1 cellular context compared by ENCODE assay signal in genomic region chr6:46053034-46053933, GRCh38.
TF ChIP-seq lines count a peak whose summit lies in the region.

No MANE protein-coding gene starts in this region.

TF ChIP-seq in GM23338, 12 proteins besides CTCF, POLR2A, EP300 and RAD21 (continued from another document):
- TF ChIP-seq, protein P1, sequence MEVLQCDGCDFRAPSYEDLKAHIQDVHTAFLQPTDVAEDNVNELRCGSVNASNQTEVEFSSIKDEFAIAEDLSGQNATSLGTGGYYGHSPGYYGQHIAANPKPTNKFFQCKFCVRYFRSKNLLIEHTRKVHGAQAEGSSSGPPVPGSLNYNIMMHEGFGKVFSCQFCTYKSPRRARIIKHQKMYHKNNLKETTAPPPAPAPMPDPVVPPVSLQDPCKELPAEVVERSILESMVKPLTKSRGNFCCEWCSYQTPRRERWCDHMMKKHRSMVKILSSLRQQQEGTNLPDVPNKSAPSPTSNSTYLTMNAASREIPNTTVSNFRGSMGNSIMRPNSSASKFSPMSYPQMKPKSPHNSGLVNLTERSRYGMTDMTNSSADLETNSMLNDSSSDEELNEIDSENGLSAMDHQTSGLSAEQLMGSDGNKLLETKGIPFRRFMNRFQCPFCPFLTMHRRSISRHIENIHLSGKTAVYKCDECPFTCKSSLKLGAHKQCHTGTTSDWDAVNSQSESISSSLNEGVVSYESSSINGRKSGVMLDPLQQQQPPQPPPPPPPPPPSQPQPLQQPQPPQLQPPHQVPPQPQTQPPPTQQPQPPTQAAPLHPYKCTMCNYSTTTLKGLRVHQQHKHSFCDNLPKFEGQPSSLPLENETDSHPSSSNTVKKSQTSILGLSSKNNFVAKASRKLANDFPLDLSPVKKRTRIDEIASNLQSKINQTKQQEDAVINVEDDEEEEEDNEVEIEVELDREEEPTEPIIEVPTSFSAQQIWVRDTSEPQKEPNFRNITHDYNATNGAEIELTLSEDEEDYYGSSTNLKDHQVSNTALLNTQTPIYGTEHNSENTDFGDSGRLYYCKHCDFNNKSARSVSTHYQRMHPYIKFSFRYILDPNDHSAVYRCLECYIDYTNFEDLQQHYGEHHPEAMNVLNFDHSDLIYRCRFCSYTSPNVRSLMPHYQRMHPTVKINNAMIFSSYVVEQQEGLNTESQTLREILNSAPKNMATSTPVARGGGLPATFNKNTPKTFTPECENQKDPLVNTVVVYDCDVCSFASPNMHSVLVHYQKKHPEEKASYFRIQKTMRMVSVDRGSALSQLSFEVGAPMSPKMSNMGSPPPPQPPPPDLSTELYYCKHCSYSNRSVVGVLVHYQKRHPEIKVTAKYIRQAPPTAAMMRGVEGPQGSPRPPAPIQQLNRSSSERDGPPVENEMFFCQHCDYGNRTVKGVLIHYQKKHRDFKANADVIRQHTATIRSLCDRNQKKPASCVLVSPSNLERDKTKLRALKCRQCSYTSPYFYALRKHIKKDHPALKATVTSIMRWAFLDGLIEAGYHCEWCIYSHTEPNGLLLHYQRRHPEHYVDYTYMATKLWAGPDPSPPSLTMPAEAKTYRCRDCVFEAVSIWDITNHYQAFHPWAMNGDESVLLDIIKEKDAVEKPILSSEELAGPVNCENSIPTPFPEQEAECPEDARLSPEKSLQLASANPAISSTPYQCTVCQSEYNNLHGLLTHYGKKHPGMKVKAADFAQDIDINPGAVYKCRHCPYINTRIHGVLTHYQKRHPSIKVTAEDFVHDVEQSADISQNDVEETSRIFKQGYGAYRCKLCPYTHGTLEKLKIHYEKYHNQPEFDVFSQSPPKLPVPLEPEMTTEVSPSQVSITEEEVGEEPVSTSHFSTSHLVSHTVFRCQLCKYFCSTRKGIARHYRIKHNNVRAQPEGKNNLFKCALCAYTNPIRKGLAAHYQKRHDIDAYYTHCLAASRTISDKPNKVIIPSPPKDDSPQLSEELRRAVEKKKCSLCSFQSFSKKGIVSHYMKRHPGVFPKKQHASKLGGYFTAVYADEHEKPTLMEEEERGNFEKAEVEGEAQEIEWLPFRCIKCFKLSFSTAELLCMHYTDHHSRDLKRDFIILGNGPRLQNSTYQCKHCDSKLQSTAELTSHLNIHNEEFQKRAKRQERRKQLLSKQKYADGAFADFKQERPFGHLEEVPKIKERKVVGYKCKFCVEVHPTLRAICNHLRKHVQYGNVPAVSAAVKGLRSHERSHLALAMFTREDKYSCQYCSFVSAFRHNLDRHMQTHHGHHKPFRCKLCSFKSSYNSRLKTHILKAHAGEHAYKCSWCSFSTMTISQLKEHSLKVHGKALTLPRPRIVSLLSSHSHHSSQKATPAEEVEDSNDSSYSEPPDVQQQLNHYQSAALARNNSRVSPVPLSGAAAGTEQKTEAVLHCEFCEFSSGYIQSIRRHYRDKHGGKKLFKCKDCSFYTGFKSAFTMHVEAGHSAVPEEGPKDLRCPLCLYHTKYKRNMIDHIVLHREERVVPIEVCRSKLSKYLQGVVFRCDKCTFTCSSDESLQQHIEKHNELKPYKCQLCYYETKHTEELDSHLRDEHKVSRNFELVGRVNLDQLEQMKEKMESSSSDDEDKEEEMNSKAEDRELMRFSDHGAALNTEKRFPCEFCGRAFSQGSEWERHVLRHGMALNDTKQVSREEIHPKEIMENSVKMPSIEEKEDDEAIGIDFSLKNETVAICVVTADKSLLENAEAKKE (CRISPR knock-in tag; IDR thresholded peaks at IDR 0.05), result no peak
- no peak for TF ChIP-seq ZNF114 (CRISPR knock-in tag; IDR thresholded peaks at IDR 0.05)
- TF ChIP-seq JUNB (IDR thresholded peaks at IDR 0.05; ENCODE audit: unreplicated experiment), result no peak
TF ChIP-seq in GM23338: peak in this region for 0.
